Comparison of ENCODE assay signal across 8 cellular contexts in genomic region chrX:104098151-104098808, GRCh38. TPM values are rescaled to one million over a fixed set of nuclear protein-coding genes. Genes with fewer than 3 reads are reported as not detected.
A peak's percentile ranks its signal among the peaks of the same experiment; 100 is the strongest.
DNase-seq lines count a peak whose midpoint lies in the region; ATAC-seq, FAIRE-seq and TF ChIP-seq lines count a peak whose summit lies in the region.

No MANE protein-coding gene starts in this region.

- FAIRE-seq in colon (lab: Jason Lieb, UNC): peak; percentile 98

- DNase-seq in Right ventricle myocardium superior: no peak
- no peak for DNase-seq in left ventricle myocardium superior
- peak; percentile 69 to 86 for DNase-seq in NCI-H2081 (lab: John Stamatoyannopoulos, UW)
- DNase-seq in T-helper 9 cell: peak; percentile 47
- no peak for DNase-seq in lung (ENCODE audit: low spot score)
- DNase-seq in suprapubic skin (ENCODE audit: low spot score in 2 of 2): no peak

- WGBS in lung, 2 donors: 0 to 2% methylated on average over 4 of the region's 4 CpGs
- WGBS in suprapubic skin: 4% methylated on average over 4 of the region's 4 CpGs

- TF ChIP-seq EP300 in suprapubic skin (IDR thresholded peaks at IDR 0.05): no peak

- H3K36me3 ChIP-seq in lung (ENCODE audit: control insufficient read depth in 2 of 2, insufficient read depth in 2 of 2, low read length in 2 of 2): no peaks in the 10 kb centered on the region
- no peaks in the 10 kb centered on the region for H3K36me3 ChIP-seq in suprapubic skin

- H3K9me3 ChIP-seq in lung (ENCODE audit: control insufficient read depth in 2 of 2, insufficient read depth in 1 of 2, low read length in 1 of 2) (peaks cover 0 to 2% of the 10 kb centered on the region in 2 donors), suprapubic skin (no peaks in the 10 kb centered on the region)

- no peak overlapping the region for H3K27ac ChIP-seq in lung (ENCODE audit: low read depth in 1 of 2, low read length in 1 of 2)
- no peak overlapping the region for H3K27ac ChIP-seq in suprapubic skin

- H3K27me3 ChIP-seq in lung (ENCODE audit: control insufficient read depth, insufficient read depth): no peaks in the 10 kb centered on the region
- H3K27me3 ChIP-seq in suprapubic skin: no peaks in the 10 kb centered on the region

- TF ChIP-seq CTCF in lung (IDR thresholded peaks at IDR 0.05; ENCODE audit: control extremely low read depth, extremely low read depth) (peak; percentile 56), suprapubic skin (IDR thresholded peaks at IDR 0.05) (peak; percentile 27 to 64)

- no peak for TF ChIP-seq POLR2A in suprapubic skin (IDR thresholded peaks at IDR 0.05)

- H3K4me1 ChIP-seq in lung (ENCODE audit: control insufficient read depth in 2 of 2, insufficient read depth in 2 of 2, low read length in 2 of 2): no peaks in the 10 kb centered on the region
- no peaks in the 10 kb centered on the region for H3K4me1 ChIP-seq in suprapubic skin

- intact Hi-C loops in Right ventricle myocardium superior (cut with DNase I): no loop called here
- intact Hi-C loops in left ventricle myocardium superior (cut with micrococcal nuclease): loop anchor here (1.0 kb wide), 1 partner anchor 38 kb away; no protein-coding TSS in a partner anchor

- ATAC-seq in Right ventricle myocardium superior (ENCODE audit: poor library complexity) (peak; percentile 67), left ventricle myocardium superior (no peak), HG02798 (IDR thresholded peaks at IDR 0.05; ENCODE audit: poor library complexity, unreplicated experiment) (peak; percentile 75), lung (ENCODE audit: insufficient read depth, low FRiP score) (peak; percentile 87)

- no peak overlapping the region for H3K4me3 ChIP-seq in lung
- H3K4me3 ChIP-seq in suprapubic skin: no peak overlapping the region

RNA-seq across cellular contexts. Expression of gene ZCCHC18, which starts 14.0 kb away (rescaled TPM):
- 0.65 TPM for total RNA-seq in Right ventricle myocardium superior
- total RNA-seq in left ventricle myocardium superior: 0.30 TPM
- total RNA-seq in lung: 1 to 10 TPM in 1 of 2 donors, under 1 TPM in 1; 0.52 to 1.1 TPM
- polyA plus RNA-seq in lung: under 1 TPM; 0.24 to 0.55 TPM
- total RNA-seq in suprapubic skin: under 1 TPM in 1 of 4 donors, not detected in 3; 0.42 TPM

RNA-seq across cellular contexts. Expression of gene TMSB15C, which starts 22.2 kb away (rescaled TPM):
- total RNA-seq in Right ventricle myocardium superior (0.48 TPM), left ventricle myocardium superior (0.10 TPM), lung (10 to 100 TPM in 1 of 2 donors, under 1 TPM in 1; 0.86 to 12.3 TPM), suprapubic skin (1 to 10 TPM in 3 of 4 donors, under 1 TPM in 1; 0.25 to 4.7 (median 1.2) TPM)
- polyA plus RNA-seq in lung: under 1 TPM; 0.26 to 0.61 TPM

RNA-seq across cellular contexts. Expression of gene H2BW2, which starts 58.5 kb away (rescaled TPM):
- total RNA-seq in Right ventricle myocardium superior (not detected), left ventricle myocardium superior (not detected), lung (not detected), suprapubic skin (not detected)
- not detected for polyA plus RNA-seq in lung

RNA-seq across cellular contexts. Expression of gene SLC25A53, which starts 58.5 kb away (rescaled TPM):
- total RNA-seq in Right ventricle myocardium superior: 11.9 TPM
- 11.2 TPM for total RNA-seq in left ventricle myocardium superior
- 10 to 100 TPM in 1 of 2 donors, 1 to 10 TPM in 1; 6.2 to 29.4 TPM for total RNA-seq in lung
- 1 to 10 TPM; 4.8 to 5.7 TPM for polyA plus RNA-seq in lung
- 10 to 100 TPM in 1 of 4 donors, 1 to 10 TPM in 3; 5.5 to 22.0 (median 7.6) TPM for total RNA-seq in suprapubic skin

Comparison
In these comparisons a context has a peak if more than half of its experiments do, and no peak if none do; other contexts are left out.
1. DNase-seq: peak in NCI-H2081 (2 of 2) and T-helper 9 cell (single experiment); none in Right ventricle myocardium superior (single experiment), left ventricle myocardium superior (single experiment), lung (single experiment) and suprapubic skin (0 of 2).